ENCODE assay signal across 9 cellular contexts in genomic region chr19:55504252-55504603, GRCh38. TPM values are rescaled to one million over a fixed set of nuclear protein-coding genes. Genes with fewer than 3 reads are reported as not detected.
DNase-seq lines count a peak whose midpoint lies in the region; ATAC-seq and TF ChIP-seq lines count a peak whose summit lies in the region.
"Had no signal": no experiment of that assay in that cellular context is flagged by ENCODE, and none has a peak within 500 bp of the region (broad histone marks: within the 10 kb centered on the region; RNA-seq: fewer than 3 reads in every experiment).

No MANE protein-coding gene starts in this region.

- peaks cover 14% of the 10 kb centered on the region for H3K9me3 Mint-ChIP-seq in endodermal cell

- H3K4me1 ChIP-seq in Panc1 (ENCODE audit: control insufficient read depth, insufficient read depth, low read length): no peaks in the 10 kb centered on the region
- H3K4me1 ChIP-seq in endodermal cell (ENCODE audit: control insufficient read depth, insufficient read depth, low read length): no peaks in the 10 kb centered on the region
- H3K4me1 ChIP-seq in skeletal muscle tissue (ENCODE audit: control insufficient read depth in 3 of 3, insufficient read depth in 3 of 3, low read length in 3 of 3): peaks cover 5 to 9% (median 8%) of the 10 kb centered on the region in 3 donors
- H3K4me1 ChIP-seq: pancreas had no signal

- CTCF ChIA-PET in Panc1 (lab: Charles Lee): interaction anchor here (0.6 to 1.7 kb wide), 12 partner anchors 10 to 364 kb away, joined by 3 to 31 read pairs (median 6); partner anchors contain the start of gene ZNF628

- H3K9me3 ChIP-seq in Panc1 (ENCODE audit: control insufficient read depth, insufficient read depth, low read depth, low read length): no peaks in the 10 kb centered on the region
- H3K9me3 ChIP-seq in endodermal cell (ENCODE audit: control insufficient read depth, low read length): peaks cover 6% of the 10 kb centered on the region
- H3K9me3 ChIP-seq in skeletal muscle tissue (ENCODE audit: control insufficient read depth in 3 of 3, low read length in 3 of 3): no peaks in the 10 kb centered on the region
- H3K9me3 ChIP-seq: pancreas had no signal

- H3K27me3 ChIP-seq in Panc1 (ENCODE audit: control insufficient read depth, insufficient read depth, low read length) (no peaks in the 10 kb centered on the region), endodermal cell (ENCODE audit: control insufficient read depth, insufficient read depth, low read length, poor library complexity, severe bottlenecking) (peaks cover 19% of the 10 kb centered on the region), skeletal muscle tissue (ENCODE audit: control insufficient read depth in 3 of 3, insufficient read depth in 3 of 3, low read length in 3 of 3) (peaks cover 0 to 10% (median 8%) of the 10 kb centered on the region in 3 donors)
- H3K27me3 ChIP-seq: pancreas had no signal

- H3K36me3 ChIP-seq in Panc1 (ENCODE audit: control insufficient read depth, insufficient read depth, low read length) (no peaks in the 10 kb centered on the region), endodermal cell (ENCODE audit: control insufficient read depth, insufficient read depth, low read length) (no peaks in the 10 kb centered on the region), skeletal muscle tissue (ENCODE audit: control insufficient read depth in 3 of 3, insufficient read depth in 3 of 3, low read length in 3 of 3) (peaks cover 0 to 11% (median 0%) of the 10 kb centered on the region in 3 donors)
- H3K36me3 ChIP-seq: pancreas had no signal

- DNase-seq in Panc1 (ENCODE audit: low read depth, low spot score) (no peak), endodermal cell (no peak), iPS-NIHi11 (ENCODE audit: low spot score) (no peak)
- no peak for DNase-seq in stimulated activated CD4-positive, alpha-beta T cell treated with anti-CD3 and anti-CD28 coated beads, Interleukin-4, amount 100 ng/mL, for 1 hour

- H3K9ac ChIP-seq in endodermal cell (ENCODE audit: extremely low read depth, low read length, poor library complexity, severe bottlenecking) (no peak overlapping the region), skeletal muscle tissue (ENCODE audit: low read depth in 1 of 3, low read length in 3 of 3) (peak overlapping the region in 2 of 3 donors; percentile 6 to 33)

- H3K4me1 Mint-ChIP-seq in endodermal cell: no peaks in the 10 kb centered on the region

- no TSS peak for BruUV-seq in Panc1 (replicated peaks; lab: Mats Ljungman, UMichigan)

- peaks cover 76% of the 10 kb centered on the region for H3K27me3 Mint-ChIP-seq in endodermal cell (ENCODE audit: insufficient read depth)

- ATAC-seq in GM21528 (IDR thresholded peaks at IDR 0.05; ENCODE audit: low FRiP score, unreplicated experiment) (peak; percentile 14), Panc1 (no peak), GM21360 (IDR thresholded peaks at IDR 0.05; ENCODE audit: unreplicated experiment) (no peak)

- POLR2A ChIA-PET in Panc1 (lab: Charles Lee): interaction anchor here (0.6 kb wide), 1 partner anchor 10 kb away, joined by 5 read pairs; no protein-coding TSS in a partner anchor

- H3K27ac ChIP-seq in Panc1 (ENCODE audit: low read length) (no peak overlapping the region; the same call in 1 of the 2 replicates), endodermal cell (ENCODE audit: low read depth, low read length) (no peak overlapping the region), skeletal muscle tissue (ENCODE audit: low read depth, low read length) (no peak overlapping the region)

- no peak overlapping the region for H3K4me3 Mint-ChIP-seq in endodermal cell

- in situ Hi-C loops in Panc1 (cut with HindIII; ENCODE audit: low pct_unique_long_range_greater_than_20kb, low sequenced_read_pairs): no loop called here

- intact Hi-C loops in Panc1 (cut with micrococcal nuclease; ENCODE audit: unreplicated experiment): no loop called here

- H3K36me3 Mint-ChIP-seq in endodermal cell (ENCODE audit: low read depth): no peaks in the 10 kb centered on the region

- H3K4me3 ChIP-seq in Panc1 (ENCODE audit: low read depth in 2 of 2, low read length in 2 of 2): peak overlapping the region; percentile 39 to 59; a peak in 3 of 4 replicates
- peak overlapping the region; percentile 67 for H3K4me3 ChIP-seq in endodermal cell (ENCODE audit: low read length)
- peak overlapping the region in 2 of 3 donors; percentile 68 to 69 for H3K4me3 ChIP-seq in skeletal muscle tissue (ENCODE audit: low read length in 3 of 3)

- 50 to 54% methylated on average over 10 to 12 of the region's 13 CpGs for WGBS in endodermal cell (ENCODE audit: insufficient coverage in 1 of 2, insufficient read length in 1 of 2), 2 experiments

- TF ChIP-seq CTCF in Panc1 (IDR thresholded peaks at IDR 0.05) (no peak), endodermal cell (conservative IDR thresholded peaks at IDR 0.05) (no peak)

- H3K27ac Mint-ChIP-seq in endodermal cell: no peak overlapping the region

RNA-seq across cellular contexts. Expression of gene SSC5D, which starts 16.0 kb away (rescaled TPM):
- total RNA-seq in Panc1 (2021; ENCODE audit: unreplicated experiment) (13.0 TPM), endodermal cell (1 to 10 TPM; 1.4 to 2.4 TPM), skeletal muscle tissue (17.7 TPM)
- polyA plus RNA-seq in Panc1 (2012; ENCODE audit: insufficient read length): 12.3 TPM
- polyA plus RNA-seq in endodermal cell (2013, experiment 1 of 2): 8.0 TPM
- polyA plus RNA-seq in endodermal cell (2013, experiment 2 of 2): 7.4 TPM

RNA-seq across cellular contexts. Expression of gene NAT14, which starts 19.2 kb away (rescaled TPM):
- 93.1 TPM for total RNA-seq in Panc1 (2021; ENCODE audit: unreplicated experiment)
- 138 TPM for polyA plus RNA-seq in Panc1 (2012; ENCODE audit: insufficient read length)
- total RNA-seq in endodermal cell: 10 to 100 TPM; 51.3 to 67.1 TPM
- polyA plus RNA-seq in endodermal cell (2013, experiment 1 of 2): 66.6 TPM
- 69.7 TPM for polyA plus RNA-seq in endodermal cell (2013, experiment 2 of 2)
- 8.4 TPM for total RNA-seq in skeletal muscle tissue

RNA-seq across cellular contexts. Expression of gene ZNF628, which starts 27.8 kb away (rescaled TPM):
- total RNA-seq in Panc1 (2021; ENCODE audit: unreplicated experiment) (21.7 TPM), endodermal cell (10 to 100 TPM in 1 of 2 donors, 1 to 10 TPM in 1; 9.9 to 12.6 TPM), skeletal muscle tissue (0.52 TPM)
- polyA plus RNA-seq in Panc1 (2012; ENCODE audit: insufficient read length): 20.0 TPM
- 8.9 TPM for polyA plus RNA-seq in endodermal cell (2013, experiment 1 of 2)
- 11.8 TPM for polyA plus RNA-seq in endodermal cell (2013, experiment 2 of 2)

RNA-seq across cellular contexts. Expression of gene SBK2, which starts 32.7 kb away (rescaled TPM):
- 0.69 TPM for total RNA-seq in Panc1 (2021; ENCODE audit: unreplicated experiment)
- polyA plus RNA-seq in Panc1 (2012; ENCODE audit: insufficient read length): 5.2 TPM
- total RNA-seq in endodermal cell: 1 to 10 TPM; 3.3 to 6.6 TPM
- polyA plus RNA-seq in endodermal cell (2013, experiment 1 of 2): 1.6 TPM
- 2.5 TPM for polyA plus RNA-seq in endodermal cell (2013, experiment 2 of 2)
- 1.0 TPM for total RNA-seq in skeletal muscle tissue

RNA-seq across cellular contexts. Expression of gene C19orf85, which starts 39.7 kb away (rescaled TPM):
- total RNA-seq in Panc1 (2021; ENCODE audit: unreplicated experiment): not detected
- polyA plus RNA-seq in Panc1 (2012; ENCODE audit: insufficient read length): not detected
- total RNA-seq in endodermal cell: 1 to 10 TPM in 1 of 2 donors, under 1 TPM in 1; 0.62 to 2.3 TPM
- polyA plus RNA-seq in endodermal cell (2013, experiment 1 of 2): 0.39 TPM
- polyA plus RNA-seq in endodermal cell (2013, experiment 2 of 2): not detected
- total RNA-seq in skeletal muscle tissue: not detected
- total RNA-seq: LHCN-M2, pancreas had no signal
- polyA plus RNA-seq: pancreas had no signal
